Comparison of ENCODE assay signal across 9 cellular contexts in the genomic region with DNA sequence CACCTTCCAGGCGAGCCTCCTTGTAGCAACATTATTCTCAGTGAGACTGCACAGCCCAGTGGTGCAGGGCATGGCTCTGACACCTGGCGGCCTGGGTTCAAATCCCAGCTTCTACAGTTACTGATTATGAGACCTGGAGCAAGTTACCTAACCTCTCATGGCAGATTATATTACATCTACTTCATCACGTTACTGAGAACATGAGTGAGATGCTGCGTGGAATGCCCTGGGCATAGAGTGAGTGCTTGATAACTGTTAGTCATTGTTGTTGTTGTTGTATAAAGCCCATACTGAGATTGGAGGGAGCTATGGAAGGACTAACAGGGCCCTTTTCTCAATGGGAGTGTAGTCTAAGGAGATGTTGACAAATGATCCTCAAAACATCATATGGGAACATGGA. TPM values are rescaled to one million over a fixed set of nuclear protein-coding genes. Genes with fewer than 3 reads are reported as not detected.
"Had no signal": no experiment of that assay in that cellular context is flagged by ENCODE, and none has a peak within 500 bp of the region (broad histone marks: within the 10 kb centered on the region; RNA-seq: fewer than 3 reads in every experiment).

No MANE protein-coding gene starts in this region.

- H3K27ac Mint-ChIP-seq: H9 had no signal

- FAIRE-seq: H1, H54, HepG2 had no signal

- H3K9me3 Mint-ChIP-seq: H9 had no signal

- H3K27ac ChIP-seq: GM23248, HL-60, KMS-11 had no signal

- H3K9ac ChIP-seq: GM23248, KMS-11 had no signal

- H3K4me1 Mint-ChIP-seq: H9 had no signal

- H3K4me2 ChIP-seq: KMS-11 had no signal

- ATAC-seq: HepG2 had no signal

- H3K4me3 ChIP-seq: GM23248 had no signal

- DNase-seq: GM23248, H9, HCEC 1CT, KBM-7 had no signal

- H3K4me3 Mint-ChIP-seq: H9 had no signal

- H2AFZ ChIP-seq: GM23248 had no signal

RNA-seq across cellular contexts. Expression of a gene that starts 18.7 kb away (rescaled TPM):
- total RNA-seq: HepG2 had no signal
